9 cellular contexts compared by ENCODE assay signal in the genomic region with DNA sequence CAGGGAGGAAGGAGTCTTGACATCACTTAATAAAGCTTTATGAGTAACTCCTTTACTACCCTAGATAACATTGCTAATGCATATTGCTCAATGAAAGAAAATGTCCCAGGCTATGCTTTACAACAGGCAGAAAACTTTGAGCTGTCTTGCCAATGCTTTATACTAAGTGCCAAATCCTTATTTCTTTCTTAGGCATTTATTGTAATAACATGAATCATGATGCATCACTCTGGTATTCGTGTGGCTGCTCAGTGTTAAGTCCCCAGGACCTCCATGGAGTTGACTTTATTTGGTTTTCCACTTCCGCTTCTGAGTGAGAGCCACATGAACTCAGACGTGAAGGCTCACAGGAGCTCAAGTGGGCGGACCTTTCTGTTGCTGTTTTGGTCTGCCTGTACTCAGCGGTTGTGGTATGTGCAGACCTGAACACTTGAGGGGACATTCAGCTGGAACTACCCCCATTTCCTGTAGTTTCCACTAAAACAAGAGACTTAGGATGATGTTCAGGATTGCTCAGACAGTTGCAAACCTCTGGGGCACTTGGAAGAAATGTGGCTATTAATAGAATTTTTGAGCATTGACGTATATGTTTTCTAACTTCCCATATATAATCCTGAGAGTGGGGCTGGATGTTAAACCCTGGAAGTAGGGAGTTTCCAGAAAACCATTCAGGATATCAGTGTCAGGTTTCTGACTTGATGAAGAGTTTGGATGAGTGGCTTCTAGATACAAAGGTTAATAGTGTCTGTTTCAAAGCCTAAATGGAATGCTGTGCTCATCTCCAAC.
DNase-seq lines count a peak whose midpoint lies in the region; ATAC-seq, FAIRE-seq and TF ChIP-seq lines count a peak whose summit lies in the region.
"Had no signal": no experiment of that assay in that cellular context is flagged by ENCODE, and none has a peak within 500 bp of the region (broad histone marks: within the 10 kb centered on the region; RNA-seq: fewer than 3 reads in every experiment).

No MANE protein-coding gene starts in this region.

- 37% methylated on average over 6 of the region's 6 CpGs for WGBS in hepatocyte (ENCODE audit: low lambda C conversion rate, missing lambda C conversion rate)
- 57 to 69% methylated on average over 6 of the region's 6 CpGs for WGBS in upper lobe of left lung, 2 donors

- TF ChIP-seq CTCF in HFF-Myc (IDR thresholded peaks at IDR 0.05; ENCODE audit: low read depth, low read length, missing control alignments) (no peak), astrocyte (IDR thresholded peaks at IDR 0.05; ENCODE audit: insufficient read depth, low read depth, low read length) (no peak), hepatocyte (IDR thresholded peaks at IDR 0.05; ENCODE audit: poor library complexity) (no peak), upper lobe of left lung (IDR thresholded peaks at IDR 0.05) (no peak)

- peaks cover 3% of the 10 kb centered on the region for H3K36me3 Mint-ChIP-seq in astrocyte (ENCODE audit: low read depth, unreplicated experiment)
- peaks cover 9% of the 10 kb centered on the region for H3K36me3 Mint-ChIP-seq in natural killer cell treated with Interleukin-12 subunit alpha and Interleukin-12 subunit beta and Interleukin-15 and Interleukin-18, amount 100 ng/mL, for 72 hours

- H3K27me3 Mint-ChIP-seq in astrocyte (ENCODE audit: low read depth, unreplicated experiment), result no peaks in the 10 kb centered on the region
- H3K27me3 Mint-ChIP-seq in natural killer cell treated with Interleukin-12 subunit alpha and Interleukin-12 subunit beta and Interleukin-15 and Interleukin-18, amount 100 ng/mL, for 72 hours, result peaks cover 4 to 6% of the 10 kb centered on the region in 2 donors

- no peak overlapping the region for H3K4me3 ChIP-seq in HFF-Myc (replicated peaks; ENCODE audit: low read depth, low read length)
- H3K4me3 ChIP-seq in astrocyte (ENCODE audit: insufficient read depth, low read depth, low read length), result no peak overlapping the region
- no peak overlapping the region for H3K4me3 ChIP-seq in hepatocyte
- H3K4me3 ChIP-seq in upper lobe of left lung, result no peak overlapping the region

- H3K9ac ChIP-seq in astrocyte (ENCODE audit: low read length), result peak overlapping the region; percentile 78

- H4K20me1 ChIP-seq in astrocyte (ENCODE audit: insufficient read depth, low read length) (no peaks in the 10 kb centered on the region), hepatocyte (ENCODE audit: insufficient read depth, poor library complexity, severe bottlenecking) (no peaks in the 10 kb centered on the region)

- no peaks in the 10 kb centered on the region for H3K9me2 ChIP-seq in hepatocyte (replicated peaks; ENCODE audit: insufficient read depth)

- H3K4me1 ChIP-seq in astrocyte (ENCODE audit: insufficient read depth, low read length), result peaks cover 57% of the 10 kb centered on the region
- peaks cover 34% of the 10 kb centered on the region for H3K4me1 ChIP-seq in hepatocyte (ENCODE audit: insufficient read depth)
- no peaks in the 10 kb centered on the region for H3K4me1 ChIP-seq in upper lobe of left lung

- peak overlapping the region; percentile 59 for H3K4me2 ChIP-seq in astrocyte (ENCODE audit: low read length)
- H3K4me2 ChIP-seq in hepatocyte, result no peak overlapping the region

- H3K27ac Mint-ChIP-seq in astrocyte (ENCODE audit: unreplicated experiment), result peak overlapping the region; percentile 91
- H3K27ac Mint-ChIP-seq in natural killer cell treated with Interleukin-12 subunit alpha and Interleukin-12 subunit beta and Interleukin-15 and Interleukin-18, amount 100 ng/mL, for 72 hours, result no peak overlapping the region

- H3K79me2 ChIP-seq in astrocyte (ENCODE audit: insufficient read depth, low read length) (no peaks in the 10 kb centered on the region), hepatocyte (no peaks in the 10 kb centered on the region)

- peaks cover 3% of the 10 kb centered on the region for H3K9me3 ChIP-seq in astrocyte (ENCODE audit: insufficient read depth, low read depth, low read length)
- peaks cover 20% of the 10 kb centered on the region for H3K9me3 ChIP-seq in hepatocyte (ENCODE audit: low read depth)
- H3K9me3 ChIP-seq in upper lobe of left lung, result peaks cover 3 to 20% (median 11%) of the 10 kb centered on the region in 4 donors

- peak; percentile 98 for FAIRE-seq in astrocyte (lab: Jason Lieb, UNC)

- no peak for TF ChIP-seq POLR2A in upper lobe of left lung (IDR thresholded peaks at IDR 0.05)

- H3K27me3 ChIP-seq in astrocyte (ENCODE audit: insufficient read depth, low read length) (no peaks in the 10 kb centered on the region), hepatocyte (no peaks in the 10 kb centered on the region), upper lobe of left lung (no peaks in the 10 kb centered on the region)

- H3K27ac ChIP-seq in astrocyte (ENCODE audit: low read depth, low read length) (peak overlapping the region; percentile 97), hepatocyte (peak overlapping the region; percentile 87), upper lobe of left lung (no peak overlapping the region)

- no peak overlapping the region for H3K4me3 Mint-ChIP-seq in astrocyte (ENCODE audit: unreplicated experiment)
- H3K4me3 Mint-ChIP-seq in natural killer cell treated with Interleukin-12 subunit alpha and Interleukin-12 subunit beta and Interleukin-15 and Interleukin-18, amount 100 ng/mL, for 72 hours, result no peak overlapping the region

- TF ChIP-seq EP300 in upper lobe of left lung (IDR thresholded peaks at IDR 0.05), result no peak

- peaks cover 17% of the 10 kb centered on the region for H3K9me3 Mint-ChIP-seq in astrocyte (ENCODE audit: unreplicated experiment)
- H3K9me3 Mint-ChIP-seq in natural killer cell treated with Interleukin-12 subunit alpha and Interleukin-12 subunit beta and Interleukin-15 and Interleukin-18, amount 100 ng/mL, for 72 hours, result no peaks in the 10 kb centered on the region

- peak; percentile 83 to 91 for ATAC-seq in upper lobe of left lung (ENCODE audit: low FRiP score in 2 of 2)
- ATAC-seq in natural killer cell treated with Interleukin-12 subunit alpha and Interleukin-12 subunit beta and Interleukin-15 and Interleukin-18, amount 100 ng/mL, for 72 hours, result no peak

- peak; percentile 99 for DNase-seq in HFF-Myc (ENCODE audit: extremely low read depth, low read depth)
- peak; percentile 100 for DNase-seq in astrocyte (ENCODE audit: low read depth)
- DNase-seq in hepatocyte (ENCODE audit: low spot score), result peak; percentile 69
- peak in 1 of 2 donors; percentile 24 for DNase-seq in upper lobe of left lung
- DNase-seq in natural killer cell treated with Interleukin-12 subunit alpha and Interleukin-12 subunit beta and Interleukin-15 and Interleukin-18, amount 100 ng/mL, for 72 hours (ENCODE audit: low spot score), result no peak
- DNase-seq in effector CD4-positive, alpha-beta T cell, result no peak
- no peak for DNase-seq in NCI-H446 (lab: John Stamatoyannopoulos, UW)
- no peak for DNase-seq in activated CD8-positive, alpha-beta memory T cell treated with anti-CD3 and anti-CD28 coated beads for 24 hours
- DNase-seq: NCI-H1417 treated with DMSO at 0.1 percent for 48 hours had no signal

- no peaks in the 10 kb centered on the region for H3K36me3 ChIP-seq in astrocyte (ENCODE audit: insufficient read depth, low read length)
- no peaks in the 10 kb centered on the region for H3K36me3 ChIP-seq in hepatocyte (replicated peaks; ENCODE audit: insufficient read depth, low read depth)
- H3K36me3 ChIP-seq in upper lobe of left lung, result no peaks in the 10 kb centered on the region

- no peak overlapping the region for H2AFZ ChIP-seq in astrocyte (ENCODE audit: low read depth, low read length)
- no peak overlapping the region for H2AFZ ChIP-seq in hepatocyte

- peaks cover 39% of the 10 kb centered on the region for H3K4me1 Mint-ChIP-seq in astrocyte (ENCODE audit: low read depth, unreplicated experiment)
- peaks cover 0 to 2% of the 10 kb centered on the region in 2 donors for H3K4me1 Mint-ChIP-seq in natural killer cell treated with Interleukin-12 subunit alpha and Interleukin-12 subunit beta and Interleukin-15 and Interleukin-18, amount 100 ng/mL, for 72 hours (ENCODE audit: low read depth in 2 of 2)

Comparison
In these comparisons a context has a peak if more than half of its experiments do, and no peak if none do; other contexts are left out.
1. DNase-seq: peak in HFF-Myc (single experiment), astrocyte (single experiment) and hepatocyte (single experiment); none in natural killer cell treated with Interleukin-12 subunit alpha and Interleukin-12 subunit beta and Interleukin-15 and Interleukin-18, amount 100 ng/mL, for 72 hours (single experiment), effector CD4-positive, alpha-beta T cell (single experiment), NCI-H446 (0 of 2) and activated CD8-positive, alpha-beta memory T cell treated with anti-CD3 and anti-CD28 coated beads for 24 hours (single experiment).
2. H3K27ac ChIP-seq: peak in astrocyte (single experiment) and hepatocyte (single experiment); none in upper lobe of left lung (0 of 4).
3. ATAC-seq: peak in upper lobe of left lung (2 of 2); none in natural killer cell treated with Interleukin-12 subunit alpha and Interleukin-12 subunit beta and Interleukin-15 and Interleukin-18, amount 100 ng/mL, for 72 hours (0 of 2).